In the genomic region with DNA sequence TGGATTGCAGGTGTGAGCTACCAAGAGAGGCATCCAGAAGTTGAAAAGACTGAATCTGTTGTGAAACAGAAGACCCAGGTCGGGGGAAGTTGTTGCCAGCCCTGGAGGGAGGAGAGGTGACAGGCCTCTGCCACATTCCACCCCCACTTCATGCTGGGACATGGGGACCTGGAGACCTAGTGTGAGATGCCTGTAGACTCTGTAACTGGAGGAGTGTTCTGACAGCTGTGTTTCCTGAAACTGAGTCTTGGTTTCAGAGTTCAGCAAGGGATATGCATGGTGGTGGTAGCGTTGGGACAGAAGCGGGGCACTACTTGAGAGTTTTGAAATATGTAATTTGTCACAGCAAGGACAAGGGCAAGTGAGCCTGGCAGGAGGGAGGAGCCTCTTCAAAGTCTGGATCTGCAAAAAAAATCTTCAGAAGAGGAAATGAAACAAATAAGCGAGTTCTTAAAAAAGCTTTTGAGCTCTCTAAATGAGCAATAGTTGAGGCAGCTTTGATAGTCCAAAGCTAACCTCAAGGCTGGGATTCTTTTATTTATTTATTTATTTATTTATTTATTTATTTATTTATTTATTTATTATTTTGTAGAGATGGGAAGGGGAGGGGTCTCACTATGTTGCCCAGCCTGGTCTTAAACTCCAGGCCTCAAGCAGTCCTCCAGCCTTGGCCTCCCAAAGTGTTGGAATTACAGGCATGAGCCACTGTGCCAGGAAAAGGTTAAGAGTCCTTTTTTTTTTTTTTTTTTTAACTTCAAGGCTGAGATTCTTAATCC, we compare ENCODE assay signal across 8 cellular contexts. TPM values are rescaled to one million over a fixed set of nuclear protein-coding genes. Genes with fewer than 3 reads are reported as not detected.
DNase-seq lines count a peak whose midpoint lies in the region; ATAC-seq and TF ChIP-seq lines count a peak whose summit lies in the region.

No MANE protein-coding gene starts in this region.

- no peak for TF ChIP-seq POLR2A in erythroblast (IDR thresholded peaks at IDR 0.05; ENCODE audit: low read length)

- intact Hi-C loops in Right ventricle myocardium superior (cut with DNase I) = loop anchor here (5.0 to 10.0 kb wide), 4 partner anchors 139 to 429 kb away; no protein-coding TSS in a partner anchor

- ATAC-seq in HG02885 (IDR thresholded peaks at IDR 0.05; ENCODE audit: poor library complexity, unreplicated experiment) (peak; percentile 88), Right ventricle myocardium superior (ENCODE audit: poor library complexity) (peak; percentile 74)

- peak; percentile 6 for DNase-seq in activated naive CD4-positive, alpha-beta T cell treated with Interleukin-2 at 50 U/mL for 16 hours
- DNase-seq in activated naive CD4-positive, alpha-beta T cell treated with anti-CD3 and anti-CD28 coated beads, Interleukin-2, amount 50 U/mL, for 16 hours = no peak
- DNase-seq in RPMI8226 (peak; percentile 80), Right ventricle myocardium superior (peak; percentile 43), HK-2 (ENCODE audit: unreplicated experiment) (no peak), erythroblast (lab: John Stamatoyannopoulos, UW) (no peak)
- DNase-seq in stimulated activated CD4-positive, alpha-beta T cell treated with anti-CD3 and anti-CD28 coated beads, Interleukin-1b, Interleukin-23, amount 100 ng/mL, for 48 hours = peak; percentile 64

RNA-seq across cellular contexts. Expression of gene EEA1, which starts 58.9 kb away (rescaled TPM):
- 22.1 TPM for total RNA-seq in Right ventricle myocardium superior

Comparison
In these comparisons a context has a peak if more than half of its experiments do, and no peak if none do; other contexts are left out.
1. DNase-seq: peak in activated naive CD4-positive, alpha-beta T cell treated with Interleukin-2 at 50 U/mL for 16 hours (single experiment), RPMI8226 (single experiment), Right ventricle myocardium superior (single experiment) and stimulated activated CD4-positive, alpha-beta T cell treated with anti-CD3 and anti-CD28 coated beads, Interleukin-1b, Interleukin-23, amount 100 ng/mL, for 48 hours (single experiment); none in activated naive CD4-positive, alpha-beta T cell treated with anti-CD3 and anti-CD28 coated beads, Interleukin-2, amount 50 U/mL, for 16 hours (single experiment), HK-2 (single experiment) and erythroblast (0 of 2).